13 cellular contexts compared by ENCODE assay signal in the genomic region with DNA sequence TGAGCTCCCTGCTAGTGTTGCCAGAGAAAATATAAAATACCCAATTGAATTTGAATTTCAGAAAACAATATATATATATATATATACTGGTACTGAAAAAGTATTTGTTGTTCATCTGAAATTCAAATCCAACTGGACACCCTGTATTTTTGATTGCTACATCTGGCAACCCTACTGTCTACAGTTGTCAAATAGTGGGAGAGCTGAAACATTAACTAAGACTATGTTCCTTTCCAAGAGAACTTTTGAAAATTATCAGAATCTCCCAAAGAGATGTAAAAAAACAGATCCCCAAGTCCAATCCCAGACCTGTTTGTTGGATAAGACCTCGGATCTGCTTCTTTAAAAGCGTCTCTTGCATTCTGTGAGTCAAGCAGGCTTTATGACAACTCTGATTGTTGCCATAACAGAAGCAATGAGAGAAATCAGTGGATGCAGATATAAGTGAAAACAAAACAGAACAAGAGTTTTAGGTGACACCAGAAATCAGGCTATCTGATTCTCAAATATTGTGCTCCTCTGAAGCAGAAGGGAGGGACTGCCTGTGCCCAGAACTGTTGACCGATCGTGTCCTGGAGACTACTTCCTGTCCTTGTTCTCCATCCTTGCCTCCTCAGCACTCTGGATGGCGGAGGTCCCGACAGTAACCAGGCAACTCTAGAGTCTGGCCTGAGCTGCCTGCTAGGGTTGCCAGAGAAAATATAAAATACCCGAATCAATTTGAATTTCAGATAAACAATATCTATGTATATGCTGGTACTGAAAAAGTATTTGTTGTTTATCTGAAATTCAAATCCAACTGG.
"Had no signal": no experiment of that assay in that cellular context is flagged by ENCODE, and none has a peak within 500 bp of the region (broad histone marks: within the 10 kb centered on the region; RNA-seq: fewer than 3 reads in every experiment).

No MANE protein-coding gene starts in this region.

- DNase-seq: activated B cell treated with CpG ODN at 0.5 μM for 24 hours; activated CD4-positive, alpha-beta T cell treated with anti-CD3 and anti-CD28 coated beads, Interleukin-2, amount 10 ng/mL, durations not matched to agents 7 days and 5 days; activated CD8-positive, alpha-beta memory T cell treated with anti-CD3 and anti-CD28 coated beads for 24 hours; activated naive CD4-positive, alpha-beta T cell treated with Interleukin-2 at 50 U/mL for 16 hours; cortex of kidney; endodermal cell; foreskin keratinocyte; midbrain; right lobe of liver; stimulated activated CD4-positive, alpha-beta T cell treated with anti-CD3 and anti-CD28 coated beads, Interleukin-12 subunit alpha, Interleukin-12 subunit beta, amount 100 ng/mL, for 4 hours; stimulated activated naive CD8-positive, alpha-beta T cell treated with anti-CD3 and anti-CD28 coated beads, Interleukin-15, Interleukin-2, amounts not matched to agents 100 U/mL and 50 U/mL, for 24 hours; T-helper 1 cell had no signal

- H3K36me3 ChIP-seq: right lobe of liver had no signal

- H3K9me3 ChIP-seq: right lobe of liver had no signal

- ATAC-seq: foreskin keratinocyte; stimulated activated naive CD8-positive, alpha-beta T cell treated with anti-CD3 and anti-CD28 coated beads, Interleukin-15, Interleukin-2, amounts not matched to agents 100 U/mL and 50 U/mL, for 24 hours had no signal

- H3K27ac ChIP-seq: foreskin keratinocyte, right lobe of liver, SK-N-MC had no signal

- H3K27me3 ChIP-seq: foreskin keratinocyte, right lobe of liver had no signal

- H3K4me3 ChIP-seq: right lobe of liver, SK-N-MC had no signal

- H3K4me1 ChIP-seq: foreskin keratinocyte had no signal
